Comparison of ENCODE assay signal across 24 cellular contexts in the genomic region with DNA sequence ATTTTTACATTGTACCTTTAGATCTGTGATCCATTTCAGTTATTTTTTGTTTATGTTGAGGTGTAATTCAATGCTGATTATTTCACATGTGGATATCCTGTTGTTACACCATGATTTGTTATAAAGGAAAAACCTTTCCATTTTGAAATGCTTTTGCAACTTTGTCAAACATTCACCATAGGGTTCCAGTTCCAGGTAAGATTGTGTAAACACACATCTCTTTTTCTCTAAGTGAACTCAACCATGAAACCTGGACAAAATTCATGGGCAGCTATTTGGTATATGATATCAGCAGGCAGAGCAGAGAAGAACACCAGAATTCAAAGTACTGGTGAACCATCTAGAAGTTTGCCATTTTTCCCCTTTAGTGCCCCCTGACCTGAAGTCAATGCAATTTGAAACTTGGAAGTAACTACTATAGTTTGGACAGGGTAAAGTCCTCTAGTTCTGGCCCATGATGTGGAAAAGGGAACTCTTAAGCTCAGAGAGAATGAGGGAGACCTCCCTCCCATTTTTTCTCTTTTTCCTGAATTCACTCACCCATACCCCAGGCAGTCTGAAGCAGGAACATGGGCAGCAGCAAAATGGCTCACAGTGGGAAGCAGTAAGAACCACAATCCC.
"Had no signal": no experiment of that assay in that cellular context is flagged by ENCODE, and none has a peak within 500 bp of the region (broad histone marks: within the 10 kb centered on the region; RNA-seq: fewer than 3 reads in every experiment).

No MANE protein-coding gene starts in this region.

- H3K4me3 ChIP-seq: colonic mucosa, esophagus squamous epithelium, gastrocnemius medialis, heart right ventricle, left ventricle myocardium inferior, lower lobe of right lung, mucosa of descending colon had no signal

- ATAC-seq: effector memory CD8-positive, alpha-beta T cell; esophagus mucosa; gastrocnemius medialis; heart right ventricle; left cardiac atrium; lower lobe of right lung; mucosa of descending colon had no signal

- H3K4me1 ChIP-seq: colonic mucosa, esophagus squamous epithelium, gastrocnemius medialis, heart right ventricle, left ventricle myocardium inferior, lower lobe of right lung had no signal

- H3K36me3 ChIP-seq: colonic mucosa, esophagus squamous epithelium, gastrocnemius medialis, heart right ventricle, left ventricle myocardium inferior, lower lobe of right lung had no signal

- DNase-seq: colonic mucosa; cortex of kidney; effector CD8-positive, alpha-beta T cell; effector memory CD8-positive, alpha-beta T cell; endodermal cell; erythroblast; esophagus squamous epithelium; foreskin fibroblast; foreskin melanocyte; gastrocnemius medialis; glutamatergic neuron; head of caudate nucleus; heart right ventricle; hippocampal formation; left cardiac atrium; left ventricle myocardium inferior; lower lobe of right lung; mesenchymal stem cell; mucosa of descending colon; naive B cell had no signal

- H3K9me3 ChIP-seq: colonic mucosa, gastrocnemius medialis, lower lobe of right lung had no signal

- H3K27me3 ChIP-seq: colonic mucosa, esophagus squamous epithelium, gastrocnemius medialis, heart right ventricle had no signal

- FAIRE-seq: endometrium, keratinocyte had no signal

- H3K27ac ChIP-seq: colonic mucosa, epithelial cell of prostate, esophagus squamous epithelium, gastrocnemius medialis, heart right ventricle, left ventricle myocardium inferior, lower lobe of right lung had no signal
